Comparison of ENCODE assay signal across 1 cellular context in genomic region chr12:75990189-75990912, GRCh38.
TF ChIP-seq lines count a peak whose summit lies in the region.

No MANE protein-coding gene starts in this region.

TF ChIP-seq in HepG2, 621 proteins besides CTCF, POLR2A, EP300 and RAD21 (continued from another document and continues in another):
- TF ChIP-seq, protein P1, sequence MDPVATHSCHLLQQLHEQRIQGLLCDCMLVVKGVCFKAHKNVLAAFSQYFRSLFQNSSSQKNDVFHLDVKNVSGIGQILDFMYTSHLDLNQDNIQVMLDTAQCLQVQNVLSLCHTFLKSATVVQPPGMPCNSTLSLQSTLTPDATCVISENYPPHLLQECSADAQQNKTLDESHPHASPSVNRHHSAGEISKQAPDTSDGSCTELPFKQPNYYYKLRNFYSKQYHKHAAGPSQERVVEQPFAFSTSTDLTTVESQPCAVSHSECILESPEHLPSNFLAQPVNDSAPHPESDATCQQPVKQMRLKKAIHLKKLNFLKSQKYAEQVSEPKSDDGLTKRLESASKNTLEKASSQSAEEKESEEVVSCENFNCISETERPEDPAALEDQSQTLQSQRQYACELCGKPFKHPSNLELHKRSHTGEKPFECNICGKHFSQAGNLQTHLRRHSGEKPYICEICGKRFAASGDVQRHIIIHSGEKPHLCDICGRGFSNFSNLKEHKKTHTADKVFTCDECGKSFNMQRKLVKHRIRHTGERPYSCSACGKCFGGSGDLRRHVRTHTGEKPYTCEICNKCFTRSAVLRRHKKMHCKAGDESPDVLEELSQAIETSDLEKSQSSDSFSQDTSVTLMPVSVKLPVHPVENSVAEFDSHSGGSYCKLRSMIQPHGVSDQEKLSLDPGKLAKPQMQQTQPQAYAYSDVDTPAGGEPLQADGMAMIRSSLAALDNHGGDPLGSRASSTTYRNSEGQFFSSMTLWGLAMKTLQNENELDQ (CRISPR knock-in tag; IDR thresholded peaks at IDR 0.05; ENCODE audit: borderline replicate concordance), result no peak
- TF ChIP-seq ZNF12 (CRISPR knock-in tag; IDR thresholded peaks at IDR 0.05) (peak; percentile 64; the same call in 1 of the 2 replicates), TARDBP (CRISPR knock-in tag; IDR thresholded peaks at IDR 0.05) (peak; percentile 89), PHF5A (CRISPR knock-in tag; IDR thresholded peaks at IDR 0.05; ENCODE audit: low read depth, unreplicated experiment) (no peak), ZNF543 (CRISPR knock-in tag; IDR thresholded peaks at IDR 0.05) (no peak), IRX3 (CRISPR knock-in tag; IDR thresholded peaks at IDR 0.05; ENCODE audit: borderline replicate concordance, low read depth) (peak; percentile 68; the same call in 1 of the 2 replicates), KDM3A (CRISPR knock-in tag; IDR thresholded peaks at IDR 0.05; ENCODE audit: low read depth) (peak; percentile 93), LBX2 (CRISPR knock-in tag; IDR thresholded peaks at IDR 0.05; ENCODE audit: borderline replicate concordance) (no peak), MAX (IDR thresholded peaks at IDR 0.05) (peak; percentile 57), HMG20A (CRISPR knock-in tag; IDR thresholded peaks at IDR 0.05; ENCODE audit: borderline replicate concordance) (peak; percentile 98), ATF1 (CRISPR knock-in tag; IDR thresholded peaks at IDR 0.05) (peak; percentile 83), TFE3 (CRISPR knock-in tag; IDR thresholded peaks at IDR 0.05) (peak; percentile 75), NKX3-1 (CRISPR knock-in tag; IDR thresholded peaks at IDR 0.05) (peak; percentile 91), ZFP1 (CRISPR knock-in tag; IDR thresholded peaks at IDR 0.05) (peak; percentile 92), ZBTB26 (CRISPR knock-in tag; IDR thresholded peaks at IDR 0.05; ENCODE audit: borderline replicate concordance) (peak; percentile 96), ZNF687 (CRISPR knock-in tag; IDR thresholded peaks at IDR 0.05) (no peak), ZBTB1 (CRISPR knock-in tag; IDR thresholded peaks at IDR 0.05; ENCODE audit: borderline replicate concordance) (no peak), REPIN1 (CRISPR knock-in tag; IDR thresholded peaks at IDR 0.05; ENCODE audit: borderline replicate concordance, low read depth) (peak; percentile 71; the same call in 1 of the 2 replicates), ZNF747 (CRISPR knock-in tag; IDR thresholded peaks at IDR 0.05; ENCODE audit: borderline replicate concordance) (no peak; the same call in 1 of the 2 replicates), TIGD3 (CRISPR knock-in tag; IDR thresholded peaks at IDR 0.05; ENCODE audit: borderline replicate concordance) (no peak), ZFX (CRISPR knock-in tag; IDR thresholded peaks at IDR 0.05; ENCODE audit: low read depth) (peak; percentile 44), NR1H2 (CRISPR knock-in tag; IDR thresholded peaks at IDR 0.05; ENCODE audit: borderline replicate concordance, low read depth) (no peak), SP140L (CRISPR knock-in tag; IDR thresholded peaks at IDR 0.05; ENCODE audit: borderline replicate concordance) (peak; percentile 85; the same call in 1 of the 2 replicates), YY1 (IDR thresholded peaks at IDR 0.05; ENCODE audit: insufficient read depth, insufficient replicate concordance, low read depth, low read length) (peak; percentile 85), ATF5 (CRISPR knock-in tag; IDR thresholded peaks at IDR 0.05; ENCODE audit: low read depth) (no peak), MTA1 (CRISPR knock-in tag; IDR thresholded peaks at IDR 0.05; ENCODE audit: borderline replicate concordance) (peak; percentile 68; the same call in 1 of the 2 replicates), GFI1 (CRISPR knock-in tag; IDR thresholded peaks at IDR 0.05; ENCODE audit: borderline replicate concordance) (peak; percentile 90), NCOA2 (CRISPR knock-in tag; IDR thresholded peaks at IDR 0.05) (peak; percentile 100), PCBP2 (optimal IDR thresholded peaks at IDR 0.05; ENCODE audit: low read depth, low read length, poor library complexity, severe bottlenecking) (no peak), SP1 (IDR thresholded peaks at IDR 0.05) (no peak), SP1 (CRISPR knock-in tag; IDR thresholded peaks at IDR 0.05) (no peak), ZNF3 (CRISPR knock-in tag; IDR thresholded peaks at IDR 0.05) (0 out of 2 replicates have a peak, but pooled peaks have one; percentile 20), KDM4B (CRISPR knock-in tag; IDR thresholded peaks at IDR 0.05) (0 out of 2 replicates have a peak, but pooled peaks have one; percentile 80), HHEX (CRISPR knock-in tag; IDR thresholded peaks at IDR 0.05) (peak; percentile 91), EZH2 (conservative IDR thresholded peaks at IDR 0.05; ENCODE audit: low read depth, low read length) (no peak), ZNF333 (CRISPR knock-in tag; IDR thresholded peaks at IDR 0.05; ENCODE audit: borderline replicate concordance) (no peak), HCFC1 (IDR thresholded peaks at IDR 0.05; ENCODE audit: low read depth, low read length) (no peak), CAMTA2 (CRISPR knock-in tag; IDR thresholded peaks at IDR 0.05; ENCODE audit: borderline replicate concordance) (no peak), PRMT3 (CRISPR knock-in tag; IDR thresholded peaks at IDR 0.05; ENCODE audit: borderline replicate concordance, low read depth) (no peak), ZNF33A (CRISPR knock-in tag; IDR thresholded peaks at IDR 0.05; ENCODE audit: borderline replicate concordance) (no peak), ARNT2 (CRISPR knock-in tag; IDR thresholded peaks at IDR 0.05; ENCODE audit: low read depth) (no peak), SALL1 (CRISPR knock-in tag; IDR thresholded peaks at IDR 0.05) (peak; percentile 53; the same call in 1 of the 2 replicates)
- TF ChIP-seq, protein P2, sequence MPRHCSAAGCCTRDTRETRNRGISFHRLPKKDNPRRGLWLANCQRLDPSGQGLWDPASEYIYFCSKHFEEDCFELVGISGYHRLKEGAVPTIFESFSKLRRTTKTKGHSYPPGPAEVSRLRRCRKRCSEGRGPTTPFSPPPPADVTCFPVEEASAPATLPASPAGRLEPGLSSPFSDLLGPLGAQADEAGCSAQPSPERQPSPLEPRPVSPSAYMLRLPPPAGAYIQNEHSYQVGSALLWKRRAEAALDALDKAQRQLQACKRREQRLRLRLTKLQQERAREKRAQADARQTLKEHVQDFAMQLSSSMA (CRISPR knock-in tag; IDR thresholded peaks at IDR 0.05), result no peak
- TF ChIP-seq, protein P3, sequence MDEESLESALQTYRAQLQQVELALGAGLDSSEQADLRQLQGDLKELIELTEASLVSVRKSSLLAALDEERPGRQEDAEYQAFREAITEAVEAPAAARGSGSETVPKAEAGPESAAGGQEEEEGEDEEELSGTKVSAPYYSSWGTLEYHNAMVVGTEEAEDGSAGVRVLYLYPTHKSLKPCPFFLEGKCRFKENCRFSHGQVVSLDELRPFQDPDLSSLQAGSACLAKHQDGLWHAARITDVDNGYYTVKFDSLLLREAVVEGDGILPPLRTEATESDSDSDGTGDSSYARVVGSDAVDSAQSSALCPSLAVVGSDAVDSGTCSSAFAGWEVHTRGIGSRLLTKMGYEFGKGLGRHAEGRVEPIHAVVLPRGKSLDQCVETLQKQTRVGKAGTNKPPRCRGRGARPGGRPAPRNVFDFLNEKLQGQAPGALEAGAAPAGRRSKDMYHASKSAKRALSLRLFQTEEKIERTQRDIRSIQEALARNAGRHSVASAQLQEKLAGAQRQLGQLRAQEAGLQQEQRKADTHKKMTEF (CRISPR knock-in tag; IDR thresholded peaks at IDR 0.05), result peak; percentile 99
- TF ChIP-seq, protein P4, sequence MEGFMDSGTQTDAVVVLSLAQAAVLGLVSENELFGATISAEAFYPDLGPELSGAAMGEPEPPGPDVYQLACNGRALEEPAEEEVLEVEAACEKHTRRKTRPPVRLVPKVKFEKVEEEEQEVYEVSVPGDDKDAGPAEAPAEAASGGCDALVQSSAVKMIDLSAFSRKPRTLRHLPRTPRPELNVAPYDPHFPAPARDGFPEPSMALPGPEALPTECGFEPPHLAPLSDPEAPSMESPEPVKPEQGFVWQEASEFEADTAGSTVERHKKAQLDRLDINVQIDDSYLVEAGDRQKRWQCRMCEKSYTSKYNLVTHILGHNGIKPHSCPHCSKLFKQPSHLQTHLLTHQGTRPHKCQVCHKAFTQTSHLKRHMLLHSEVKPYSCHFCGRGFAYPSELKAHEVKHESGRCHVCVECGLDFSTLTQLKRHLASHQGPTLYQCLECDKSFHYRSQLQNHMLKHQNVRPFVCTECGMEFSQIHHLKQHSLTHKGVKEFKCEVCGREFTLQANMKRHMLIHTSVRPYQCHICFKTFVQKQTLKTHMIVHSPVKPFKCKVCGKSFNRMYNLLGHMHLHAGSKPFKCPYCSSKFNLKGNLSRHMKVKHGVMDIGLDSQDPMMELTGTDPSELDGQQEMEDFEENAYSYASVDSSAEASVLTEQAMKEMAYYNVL (CRISPR knock-in tag; IDR thresholded peaks at IDR 0.05; ENCODE audit: borderline replicate concordance), result no peak; the same call in 1 of the 2 replicates
- TF ChIP-seq, protein P5, sequence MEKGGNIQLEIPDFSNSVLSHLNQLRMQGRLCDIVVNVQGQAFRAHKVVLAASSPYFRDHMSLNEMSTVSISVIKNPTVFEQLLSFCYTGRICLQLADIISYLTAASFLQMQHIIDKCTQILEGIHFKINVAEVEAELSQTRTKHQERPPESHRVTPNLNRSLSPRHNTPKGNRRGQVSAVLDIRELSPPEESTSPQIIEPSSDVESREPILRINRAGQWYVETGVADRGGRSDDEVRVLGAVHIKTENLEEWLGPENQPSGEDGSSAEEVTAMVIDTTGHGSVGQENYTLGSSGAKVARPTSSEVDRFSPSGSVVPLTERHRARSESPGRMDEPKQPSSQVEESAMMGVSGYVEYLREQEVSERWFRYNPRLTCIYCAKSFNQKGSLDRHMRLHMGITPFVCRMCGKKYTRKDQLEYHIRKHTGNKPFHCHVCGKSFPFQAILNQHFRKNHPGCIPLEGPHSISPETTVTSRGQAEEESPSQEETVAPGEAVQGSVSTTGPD (CRISPR knock-in tag; IDR thresholded peaks at IDR 0.05), result 0 out of 2 replicates have a peak, but pooled peaks have one; percentile 31
